ENCODE assay signal across 7 cellular contexts in genomic region chr1:155763090-155763815, GRCh38.
DNase-seq lines count a peak whose midpoint lies in the region; ATAC-seq, FAIRE-seq and TF ChIP-seq lines count a peak whose summit lies in the region.
"Not testable (repeated sequence)": the region's sequence is repeated elsewhere in the genome, so short reads cannot be mapped to it uniquely, and the experiment has no call there.

No MANE protein-coding gene starts in this region.

- not testable (repeated sequence) for H2BK120ac ChIP-seq in IMR-90 (ENCODE audit: low read depth, low read length)

- H3K23ac ChIP-seq in IMR-90 (ENCODE audit: low read depth, low read length) = not testable (repeated sequence)

- H3K4me1 Mint-ChIP-seq in astrocyte (ENCODE audit: low read depth, unreplicated experiment) = not testable (repeated sequence)

- in situ Hi-C loops in IMR-90 (cut with MboI; ENCODE audit: low sequenced_read_pairs) = not testable (repeated sequence)

- intact Hi-C loops in IMR-90 (cut with micrococcal nuclease); lower leg skin (cut with DNase I; ENCODE audit: low total_unique reads): not testable (repeated sequence)

- peak overlapping the region; percentile 58 for H3K27ac Mint-ChIP-seq in astrocyte (ENCODE audit: unreplicated experiment)

- 0 out of 4 replicates have a peak overlapping the region, but pooled peaks of 1 of the 2 experiments have one; percentile 53 for H4K8ac ChIP-seq in IMR-90 (ENCODE audit: low read depth in 2 of 2, low read length in 2 of 2)

- H2BK20ac ChIP-seq in IMR-90 (ENCODE audit: low read depth, low read length) = not testable (repeated sequence)

- H2AK9ac ChIP-seq in IMR-90 (replicated peaks; ENCODE audit: low read depth, low read length, poor library complexity) = not testable (repeated sequence)

- peaks cover 36% of the 10 kb centered on the region for H3K36me3 Mint-ChIP-seq in astrocyte (ENCODE audit: low read depth, unreplicated experiment)

- H3K56ac ChIP-seq in IMR-90 (ENCODE audit: extremely low read depth, insufficient read depth, low read length) = not testable (repeated sequence)

- ATAC-seq in IMR-90 (ENCODE audit: low read depth) = peak; percentile 90

- not testable (repeated sequence) for H3K27me3 Mint-ChIP-seq in astrocyte (ENCODE audit: low read depth, unreplicated experiment)

- H2AFZ ChIP-seq in IMR-90 (replicated peaks; ENCODE audit: low read length, poor library complexity); astrocyte (ENCODE audit: low read depth, low read length): not testable (repeated sequence)

- H3K27me3 ChIP-seq in IMR-90 (ENCODE audit: control insufficient read depth, insufficient read depth, low read length); astrocyte (ENCODE audit: insufficient read depth, low read length): not testable (repeated sequence)

- H3K4me3 ChIP-seq in IMR-90 (ENCODE audit: insufficient read depth, low read depth, low read length); astrocyte (ENCODE audit: insufficient read depth, low read depth, low read length); fibroblast of the aortic adventitia (ENCODE audit: low read depth, low read length); lower leg skin (ENCODE audit: low read depth, poor library complexity, severe bottlenecking): not testable (repeated sequence)

- dilution Hi-C loops in IMR-90 (cut with HindIII; ENCODE audit: low sequenced_read_pairs, unreplicated experiment) = not testable (repeated sequence)

- CTCF ChIA-PET in IMR-90 (lab: Yijun Ruan, JAX) = interaction anchor here (1.2 kb wide), 1 partner anchor 13 kb away, joined by 3 read pairs; no protein-coding TSS in a partner anchor

- TF ChIP-seq RAD21 in IMR-90 (IDR thresholded peaks at IDR 0.05; ENCODE audit: low read length) = not testable (repeated sequence)

- H3K4ac ChIP-seq in IMR-90 (ENCODE audit: low read depth, low read length) = 0 out of 2 replicates have a peak overlapping the region, but pooled peaks have one; percentile 3

- WGBS in IMR-90 (ENCODE audit: extremely low coverage in 2 of 2, insufficient read length in 1 of 2), 2 experiments = 60% methylated on average over 1 of the region's 6 CpGs; no CpG with 5 or more reads in 1 of the 2 experiments
- 77 to 80% methylated on average over 6 of the region's 6 CpGs for WGBS in lower leg skin, 2 donors

- peak overlapping the region; percentile 43; the same call in 1 of the 2 replicates for H3K4me2 ChIP-seq in IMR-90 (ENCODE audit: low read depth, low read length)
- peak overlapping the region; percentile 40 for H3K4me2 ChIP-seq in astrocyte (ENCODE audit: low read length)

- BruUV-seq in IMR-90 (replicated peaks; lab: Mats Ljungman, UMichigan) = not testable (repeated sequence)

- not testable (repeated sequence) for H3K4me1 ChIP-seq in IMR-90 (ENCODE audit: control insufficient read depth, insufficient read depth, low read length); astrocyte (ENCODE audit: insufficient read depth, low read length)

- not testable (repeated sequence) for H3K14ac ChIP-seq in IMR-90 (replicated peaks; ENCODE audit: low read depth, low read length)

- not testable (repeated sequence) for H3K79me2 ChIP-seq in astrocyte (ENCODE audit: insufficient read depth, low read length)

- TF ChIP-seq POLR2A in IMR-90 (IDR thresholded peaks at IDR 0.05; ENCODE audit: low read depth, low read length); lower leg skin (IDR thresholded peaks at IDR 0.05): not testable (repeated sequence)

- not testable (repeated sequence) for H3K9me3 ChIP-seq in IMR-90 (ENCODE audit: control insufficient read depth, insufficient read depth, low read length); astrocyte (ENCODE audit: insufficient read depth, low read depth, low read length)

- peak overlapping the region; percentile 86 for H2BK5ac ChIP-seq in IMR-90 (ENCODE audit: low read depth, low read length, poor library complexity, severe bottlenecking)

- peaks cover 0 to 31% of the 10 kb centered on the region in 2 experiments; a peak in 3 of 4 replicates for H3K79me1 ChIP-seq in IMR-90 (ENCODE audit: low read depth in 1 of 2, low read length in 2 of 2)

- not testable (repeated sequence) for H3K9me1 ChIP-seq in IMR-90 (ENCODE audit: insufficient read depth, low read length)

- H3K4me3 Mint-ChIP-seq in astrocyte (ENCODE audit: unreplicated experiment) = not testable (repeated sequence)

- DNase-seq in Daoy (ENCODE audit: low read depth) (peak; percentile 91), IMR-90 (peak; percentile 86), RCC 7860 (ENCODE audit: low spot score) (peak; percentile 84), astrocyte (ENCODE audit: low read depth) (peak; percentile 92), fibroblast of the aortic adventitia (ENCODE audit: low read depth) (peak; percentile 97), lower leg skin (ENCODE audit: low spot score in 2 of 2) (peak; percentile 62 to 86), putamen (ENCODE audit: low spot score) (peak; percentile 40)

- H4K91ac ChIP-seq in IMR-90 (ENCODE audit: insufficient read depth, low read depth, low read length) = not testable (repeated sequence)

- not testable (repeated sequence) for H4K5ac ChIP-seq in IMR-90 (ENCODE audit: low read depth, low read length)

- H3K9me3 Mint-ChIP-seq in astrocyte (ENCODE audit: unreplicated experiment) = not testable (repeated sequence)

- TF ChIP-seq CTCF in IMR-90 (conservative IDR thresholded peaks at IDR 0.05; ENCODE audit: low read depth, low read length); astrocyte (IDR thresholded peaks at IDR 0.05; ENCODE audit: insufficient read depth, low read depth, low read length); fibroblast of the aortic adventitia (IDR thresholded peaks at IDR 0.05; ENCODE audit: insufficient read depth, low read length); lower leg skin (IDR thresholded peaks at IDR 0.05): not testable (repeated sequence)

- not testable (repeated sequence) for H2BK15ac ChIP-seq in IMR-90 (ENCODE audit: low read depth, low read length)

- H3K36me3 ChIP-seq in IMR-90 (ENCODE audit: control insufficient read depth, insufficient read depth, low read length) (peaks cover 47% of the 10 kb centered on the region), astrocyte (ENCODE audit: insufficient read depth, low read length) (peaks cover 44% of the 10 kb centered on the region)

- POLR2A ChIA-PET in IMR-90 (lab: Charles Lee; ENCODE audit: unreplicated experiment) = not testable (repeated sequence)

- H3K18ac ChIP-seq in IMR-90 (ENCODE audit: low read depth, low read length) = not testable (repeated sequence)

- H3K27ac ChIP-seq in IMR-90 (ENCODE audit: insufficient read depth, low read length) = 0 out of 2 replicates have a peak overlapping the region, but pooled peaks have one; percentile 27
- H3K27ac ChIP-seq in astrocyte (ENCODE audit: low read depth, low read length) = peak overlapping the region; percentile 71

- FAIRE-seq in RCC 7860 (lab: Jason Lieb, UNC) = peak; percentile 49
- peak; percentile 87 for FAIRE-seq in astrocyte (lab: Jason Lieb, UNC)

- H2AK5ac ChIP-seq in IMR-90 (ENCODE audit: low read depth, low read length) = not testable (repeated sequence)

- not testable (repeated sequence) for H3K9ac ChIP-seq in IMR-90 (ENCODE audit: low read depth, low read length)
- peak overlapping the region; percentile 22 for H3K9ac ChIP-seq in astrocyte (ENCODE audit: low read length)

- H4K20me1 ChIP-seq in IMR-90 (ENCODE audit: insufficient read depth, low read length); astrocyte (ENCODE audit: insufficient read depth, low read length): not testable (repeated sequence)

Comparison
In these comparisons a context has a peak if more than half of its experiments do, and no peak if none do; other contexts are left out.
1. DNase-seq: peak in every context shown above with its lines; median percentile 97 in fibroblast of the aortic adventitia; 92 in astrocyte; 91 in Daoy; 86 in IMR-90; 84 in RCC 7860; 74 in lower leg skin; 40 in putamen.